Comparison of ENCODE assay signal across 20 cellular contexts in the genomic region with DNA sequence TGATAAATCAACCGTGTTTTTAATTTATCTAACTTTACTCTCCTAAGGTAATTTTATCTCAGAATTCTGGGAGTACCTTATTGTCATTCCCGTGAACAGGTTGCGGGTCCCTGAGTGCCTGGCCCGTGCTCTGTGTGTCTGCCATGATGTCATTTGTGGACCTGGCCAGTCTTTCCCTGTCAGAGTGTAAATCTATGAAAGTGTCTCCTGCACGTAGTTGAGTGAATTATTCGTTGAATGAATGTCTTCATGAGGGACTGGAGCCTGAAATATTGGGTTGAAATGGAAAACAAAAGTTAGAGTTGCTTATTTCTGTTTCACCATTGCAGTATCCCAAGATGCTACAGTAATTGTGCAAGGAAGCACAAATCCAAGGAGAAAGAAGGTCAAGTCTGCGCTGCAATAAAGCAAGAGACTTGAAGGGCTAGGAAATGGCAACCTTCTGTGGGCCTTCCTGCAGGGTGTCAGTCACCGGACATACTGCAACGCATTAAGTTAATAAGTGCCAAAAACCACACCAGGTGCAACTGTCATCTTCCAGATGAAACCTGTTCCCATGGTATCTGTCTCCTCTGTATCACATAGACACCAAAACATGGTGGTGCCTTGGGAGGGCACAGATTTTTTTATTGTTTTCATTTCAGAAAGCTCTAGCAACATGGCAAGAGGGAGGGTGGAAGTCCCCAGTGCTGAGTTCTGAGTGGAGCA.
A peak's percentile ranks its signal among the peaks of the same experiment; 100 is the strongest.
DNase-seq lines count a peak whose midpoint lies in the region; ATAC-seq and TF ChIP-seq lines count a peak whose summit lies in the region.
"Had no signal": no experiment of that assay in that cellular context is flagged by ENCODE, and none has a peak within 500 bp of the region (broad histone marks: within the 10 kb centered on the region; RNA-seq: fewer than 3 reads in every experiment).

No MANE protein-coding gene starts in this region.

- DNase-seq in COLO668 (lab: John Stamatoyannopoulos, UW; ENCODE audit: unreplicated experiment) (peak; percentile 38), memory B cell (ENCODE audit: low spot score in 2 of 2) (no peak), AG08395 (ENCODE audit: low spot score) (no peak), uterus (no peak), breast epithelium (ENCODE audit: low spot score in 2 of 2) (no peak)
- DNase-seq: CD4-positive, CD25-positive, alpha-beta regulatory T cell; DMS153; GDM1; GOT3; HCEC 1CT; NCI-H1092; NCI-H1436; NCI-H187 treated with DMSO at 0.1 percent for 48 hours; NCI-H2107; NCI-H69; NK-92 treated with Interleukin-12 subunit alpha and Interleukin-12 subunit beta, amount 100 ng/mL, for 24 hours; T-cell had no signal

- peak; percentile 64 for ATAC-seq in GM18909 (IDR thresholded peaks at IDR 0.05; ENCODE audit: poor library complexity, unreplicated experiment)
- peak; percentile 72 for ATAC-seq in HG03175 (IDR thresholded peaks at IDR 0.05; ENCODE audit: unreplicated experiment)
- no peak for ATAC-seq in memory B cell (ENCODE audit: low read depth)
- ATAC-seq: T-cell had no signal

- no peaks in the 10 kb centered on the region for H3K36me3 ChIP-seq in uterus
- no peaks in the 10 kb centered on the region for H3K36me3 ChIP-seq in breast epithelium

- TF ChIP-seq POLR2A in uterus (IDR thresholded peaks at IDR 0.05) (no peak), breast epithelium (IDR thresholded peaks at IDR 0.05) (no peak)

- no peaks in the 10 kb centered on the region for H3K9me3 ChIP-seq in uterus
- H3K9me3 ChIP-seq in breast epithelium = no peaks in the 10 kb centered on the region

- H3K27me3 ChIP-seq in uterus (no peaks in the 10 kb centered on the region), breast epithelium (no peaks in the 10 kb centered on the region)

- peaks cover 6% of the 10 kb centered on the region for H3K36me3 Mint-ChIP-seq in memory B cell
- H3K36me3 Mint-ChIP-seq: CD4-positive, CD25-positive, alpha-beta regulatory T cell; T-cell had no signal

- H3K9me3 Mint-ChIP-seq in memory B cell = no peaks in the 10 kb centered on the region
- H3K9me3 Mint-ChIP-seq: CD4-positive, CD25-positive, alpha-beta regulatory T cell; T-cell had no signal

- H3K4me1 Mint-ChIP-seq in memory B cell = peaks cover 21% of the 10 kb centered on the region

- H3K27ac Mint-ChIP-seq in memory B cell = peak overlapping the region; percentile 21
- H3K27ac Mint-ChIP-seq: CD4-positive, CD25-positive, alpha-beta regulatory T cell; T-cell had no signal

- H3K4me1 ChIP-seq in uterus (no peaks in the 10 kb centered on the region), breast epithelium (no peaks in the 10 kb centered on the region)

- no peak overlapping the region for H3K4me3 ChIP-seq in uterus
- no peak overlapping the region for H3K4me3 ChIP-seq in breast epithelium

- no peak for TF ChIP-seq CTCF in uterus (IDR thresholded peaks at IDR 0.05)
- no peak for TF ChIP-seq CTCF in breast epithelium (IDR thresholded peaks at IDR 0.05)

- H3K27ac ChIP-seq in uterus (no peak overlapping the region), breast epithelium (no peak overlapping the region)
- H3K27ac ChIP-seq: RWPE1 had no signal

- no peak overlapping the region for H3K4me3 Mint-ChIP-seq in memory B cell
- H3K4me3 Mint-ChIP-seq: CD4-positive, CD25-positive, alpha-beta regulatory T cell; T-cell had no signal

- intact Hi-C loops in uterus (cut with DNase I; ENCODE audit: low total_unique reads) (no loop called here), breast epithelium (cut with DNase I; ENCODE audit: low total_unique reads) (no loop called here)

- no peaks in the 10 kb centered on the region for H3K27me3 Mint-ChIP-seq in memory B cell
- H3K27me3 Mint-ChIP-seq: CD4-positive, CD25-positive, alpha-beta regulatory T cell; T-cell had no signal
